Comparison of ENCODE assay signal across 7 cellular contexts in genomic region chr9:136806631-136807201, GRCh38. TPM values are rescaled to one million over a fixed set of nuclear protein-coding genes. Genes with fewer than 3 reads are reported as not detected.
DNase-seq lines count a peak whose midpoint lies in the region; ATAC-seq, FAIRE-seq and TF ChIP-seq lines count a peak whose summit lies in the region.

No MANE protein-coding gene starts in this region.

- POLR2A ChIA-PET in activated naive CD8-positive, alpha-beta T cell treated with anti-CD3 and anti-CD28 coated beads, Interleukin-2, amount 10 ng/mL, durations not matched to agents 7 days and 5 days (lab: Charles Lee) = interaction anchor here (0.5 to 2.4 kb wide), 19 partner anchors 7 to 312 kb away, joined by 3 to 14 read pairs (median 6); partner anchors contain the start of genes AJM1, CCDC183, FBXW5 and MAN1B1

- no peak for ATAC-seq in activated naive CD8-positive, alpha-beta T cell treated with anti-CD3 and anti-CD28 coated beads, Interleukin-2, amount 10 ng/mL, durations not matched to agents 7 days and 5 days (ENCODE audit: low read depth)

- peaks cover 10% of the 10 kb centered on the region for H3K36me3 Mint-ChIP-seq in activated naive CD8-positive, alpha-beta T cell treated with anti-CD3 and anti-CD28 coated beads, Interleukin-2, amount 10 ng/mL, durations not matched to agents 7 days and 5 days

- H3K4me1 ChIP-seq in keratinocyte (ENCODE audit: control insufficient read depth, extremely low read depth, insufficient read depth, low read length) = peaks cover 15% of the 10 kb centered on the region
- H3K4me1 ChIP-seq in subcutaneous abdominal adipose tissue (ENCODE audit: control insufficient read depth in 5 of 5, insufficient read depth in 5 of 5, low read length in 5 of 5) = peaks cover 0 to 37% (median 33%) of the 10 kb centered on the region in 5 donors

- peaks cover 0 to 10% of the 10 kb centered on the region in 2 experiments for H3K36me3 ChIP-seq in keratinocyte (ENCODE audit: control insufficient read depth in 2 of 2, extremely low read depth in 1 of 2, insufficient read depth in 2 of 2, low read length in 2 of 2)
- H3K36me3 ChIP-seq in subcutaneous abdominal adipose tissue (ENCODE audit: control insufficient read depth in 5 of 5, insufficient read depth in 5 of 5, low read length in 5 of 5) = peaks cover 0 to 14% (median 4%) of the 10 kb centered on the region in 5 donors

- no peak for FAIRE-seq in keratinocyte (lab: Jason Lieb, UNC)

- H3K79me2 ChIP-seq in keratinocyte (ENCODE audit: control insufficient read depth, insufficient read depth, low read length) = peaks cover 34% of the 10 kb centered on the region

- peak overlapping the region; percentile 89 for H3K4me3 Mint-ChIP-seq in activated naive CD8-positive, alpha-beta T cell treated with anti-CD3 and anti-CD28 coated beads, Interleukin-2, amount 10 ng/mL, durations not matched to agents 7 days and 5 days

- DNase-seq in HL-60 (ENCODE audit: low read depth in 1 of 2, low spot score in 1 of 2) (no peak), keratinocyte (ENCODE audit: low read depth, low spot score) (no peak), OCI-M1 (lab: John Stamatoyannopoulos, UW) (no peak), G401 (ENCODE audit: low spot score) (no peak)
- no peak for DNase-seq in activated naive CD8-positive, alpha-beta T cell treated with anti-CD3 and anti-CD28 coated beads, Interleukin-2, amount 10 ng/mL, durations not matched to agents 7 days and 5 days
- no peak for DNase-seq in central memory CD4-positive, alpha-beta T cell

- H3K27ac ChIP-seq in HL-60 (replicated peaks) (peak overlapping the region; percentile 87), keratinocyte (ENCODE audit: control insufficient read depth, insufficient read depth, low read length) (no peak overlapping the region), subcutaneous abdominal adipose tissue (ENCODE audit: low read depth, low read length) (peak overlapping the region; percentile 62)

- H3K27ac Mint-ChIP-seq in activated naive CD8-positive, alpha-beta T cell treated with anti-CD3 and anti-CD28 coated beads, Interleukin-2, amount 10 ng/mL, durations not matched to agents 7 days and 5 days = peak overlapping the region; percentile 90

- H4K20me1 ChIP-seq in keratinocyte (ENCODE audit: control insufficient read depth, extremely low read depth, insufficient read depth, low read length) = no peaks in the 10 kb centered on the region

- no peaks in the 10 kb centered on the region for H3K9me3 Mint-ChIP-seq in activated naive CD8-positive, alpha-beta T cell treated with anti-CD3 and anti-CD28 coated beads, Interleukin-2, amount 10 ng/mL, durations not matched to agents 7 days and 5 days

- TF ChIP-seq CTCF in HL-60 (IDR thresholded peaks at IDR 0.05; ENCODE audit: insufficient read depth, low read length) (no peak), keratinocyte (optimal IDR thresholded peaks at IDR 0.05 in 1 of 3, IDR thresholded peaks at IDR 0.05 in 1 of 3, conservative IDR thresholded peaks at IDR 0.05 in 1 of 3; ENCODE audit: extremely low read depth in 1 of 3, insufficient read depth in 2 of 3, low read length in 3 of 3) (no peak)

- H3K4me2 ChIP-seq in keratinocyte (ENCODE audit: control insufficient read depth, extremely low read depth, insufficient read depth, low read depth, low read length) = peak overlapping the region; percentile 84

- peaks cover 3% of the 10 kb centered on the region for H3K27me3 Mint-ChIP-seq in activated naive CD8-positive, alpha-beta T cell treated with anti-CD3 and anti-CD28 coated beads, Interleukin-2, amount 10 ng/mL, durations not matched to agents 7 days and 5 days

- H3K9ac ChIP-seq in keratinocyte (ENCODE audit: control insufficient read depth, extremely low read depth, insufficient read depth, low read length) (peak overlapping the region; percentile 82), subcutaneous abdominal adipose tissue (ENCODE audit: low read length in 5 of 5) (peak overlapping the region in 4 of 5 donors; percentile 73 to 87 (median 78))

- peak overlapping the region; percentile 83 for H3K4me3 ChIP-seq in HL-60 (replicated peaks; ENCODE audit: insufficient read depth, low read length)
- peak overlapping the region; percentile 61 to 75 (median 74) for H3K4me3 ChIP-seq in keratinocyte (ENCODE audit: control insufficient read depth in 2 of 3, extremely low read depth in 1 of 3, insufficient read depth in 2 of 3, low read depth in 1 of 3, low read length in 3 of 3)
- H3K4me3 ChIP-seq in subcutaneous abdominal adipose tissue (ENCODE audit: low read depth in 1 of 5, low read length in 5 of 5) = peak overlapping the region in 4 of 5 donors; percentile 74 to 92 (median 83)

- dilution Hi-C loops in keratinocyte (cut with MboI; ENCODE audit: extremely low pct_ligation_motif_present, low sequenced_read_pairs) = loop anchor here (25.0 kb wide), 1 partner anchor 131 kb away; the partner anchor contains the start of genes C8G and FBXW5

- in situ Hi-C loops in G401 (cut with HindIII; ENCODE audit: low sequenced_read_pairs) = no loop called here

- no peaks in the 10 kb centered on the region for H3K9me1 ChIP-seq in keratinocyte (ENCODE audit: control insufficient read depth, extremely low read depth, insufficient read depth, low read length)

- H3K9me3 ChIP-seq in keratinocyte (ENCODE audit: control insufficient read depth, low read depth, low read length) (no peaks in the 10 kb centered on the region), subcutaneous abdominal adipose tissue (ENCODE audit: control insufficient read depth in 5 of 5, low read length in 5 of 5) (no peaks in the 10 kb centered on the region)

- peaks cover 23% of the 10 kb centered on the region for H3K4me1 Mint-ChIP-seq in activated naive CD8-positive, alpha-beta T cell treated with anti-CD3 and anti-CD28 coated beads, Interleukin-2, amount 10 ng/mL, durations not matched to agents 7 days and 5 days

- peak overlapping the region; percentile 87 for H2AFZ ChIP-seq in keratinocyte (ENCODE audit: control insufficient read depth, low read length)

- no peaks in the 10 kb centered on the region for H3K27me3 ChIP-seq in HL-60 (ENCODE audit: insufficient read depth, poor library complexity, severe bottlenecking)
- H3K27me3 ChIP-seq in keratinocyte (ENCODE audit: control insufficient read depth, extremely low read depth, insufficient read depth, low read length) = no peaks in the 10 kb centered on the region
- H3K27me3 ChIP-seq in subcutaneous abdominal adipose tissue (ENCODE audit: control insufficient read depth in 5 of 5, insufficient read depth in 4 of 5, low read length in 5 of 5) = peaks cover 7 to 8% (median 7%) of the 10 kb centered on the region in 5 donors

RNA-seq across cellular contexts. Expression of gene RABL6, which starts 1.0 kb away (rescaled TPM):
- 10 to 100 TPM; 91.1 to 98.4 TPM for total RNA-seq in activated naive CD8-positive, alpha-beta T cell treated with anti-CD3 and anti-CD28 coated beads, Interleukin-2, amount 10 ng/mL, durations not matched to agents 7 days and 5 days
- 46.3 to 51.1 TPM (median 51.0 TPM) in 3 replicates for polyA plus RNA-seq in keratinocyte
- polyA plus RNA-seq in keratinocyte (2011; ENCODE audit: low read depth) = 29.8 TPM
- 32.9 and 36.4 TPM in 2 replicates for polyA plus RNA-seq in keratinocyte (2011; cell fraction: cytosol; rRNA removed)
- polyA plus RNA-seq in keratinocyte (2011; cell fraction: nucleus; rRNA removed) = 39.7 and 50.3 TPM in 2 replicates
- polyA plus RNA-seq in keratinocyte (2012; ENCODE audit: low replicate concordance) = 42.7 and 75.1 TPM in 2 replicates
- 56.1 to 73.9 TPM (median 56.6 TPM) in 3 replicates for polyA minus RNA-seq in keratinocyte
- polyA minus RNA-seq in keratinocyte (2011; cell fraction: cytosol; rRNA and poly(A)+ RNA removed) = 76.0 TPM
- 30.9 and 37.5 TPM in 2 replicates for polyA minus RNA-seq in keratinocyte (2011; cell fraction: nucleus; rRNA and poly(A)+ RNA removed)
- total RNA-seq in G401 (2014; rRNA removed; shearing (Covaris generic)) = 199 and 222 TPM in 2 replicates

RNA-seq across cellular contexts. Expression of gene CCDC183, which starts 10.6 kb away (rescaled TPM):
- 1 to 10 TPM; 1.7 to 2.2 TPM for total RNA-seq in activated naive CD8-positive, alpha-beta T cell treated with anti-CD3 and anti-CD28 coated beads, Interleukin-2, amount 10 ng/mL, durations not matched to agents 7 days and 5 days
- polyA plus RNA-seq in keratinocyte = 0.03 to 0.08 TPM (median 0.06 TPM) in 3 replicates
- 0.52 TPM for polyA plus RNA-seq in keratinocyte (2011; ENCODE audit: low read depth)
- 0.12 TPM in 1 of 2 replicates, not detected in the other for polyA plus RNA-seq in keratinocyte (2011; cell fraction: cytosol; rRNA removed)
- polyA plus RNA-seq in keratinocyte (2011; cell fraction: nucleus; rRNA removed) = 0.80 and 0.96 TPM in 2 replicates
- 0.17 and 0.38 TPM in 2 replicates for polyA plus RNA-seq in keratinocyte (2012; ENCODE audit: low replicate concordance)
- polyA minus RNA-seq in keratinocyte = 0.10 TPM in 1 of 3 replicates, not detected in the others
- polyA minus RNA-seq in keratinocyte (2011; cell fraction: cytosol; rRNA and poly(A)+ RNA removed) = not detected
- polyA minus RNA-seq in keratinocyte (2011; cell fraction: nucleus; rRNA and poly(A)+ RNA removed) = not detected in 2 replicates
- not detected in 2 replicates for total RNA-seq in G401 (2014; rRNA removed; shearing (Covaris generic))

RNA-seq across cellular contexts. Expression of gene TMEM141, which starts 15.6 kb away (rescaled TPM):
- total RNA-seq in activated naive CD8-positive, alpha-beta T cell treated with anti-CD3 and anti-CD28 coated beads, Interleukin-2, amount 10 ng/mL, durations not matched to agents 7 days and 5 days = 10 to 100 TPM; 37.5 to 43.6 TPM
- polyA plus RNA-seq in keratinocyte = 85.5 to 118 TPM (median 99.9 TPM) in 3 replicates
- 15.9 TPM for polyA plus RNA-seq in keratinocyte (2011; ENCODE audit: low read depth)
- polyA plus RNA-seq in keratinocyte (2011; cell fraction: cytosol; rRNA removed) = 43.4 and 91.6 TPM in 2 replicates
- 27.5 and 27.9 TPM in 2 replicates for polyA plus RNA-seq in keratinocyte (2011; cell fraction: nucleus; rRNA removed)
- polyA plus RNA-seq in keratinocyte (2012; ENCODE audit: low replicate concordance) = 90.9 and 95.4 TPM in 2 replicates
- 22.6 to 63.5 TPM (median 35.3 TPM) in 3 replicates for polyA minus RNA-seq in keratinocyte
- polyA minus RNA-seq in keratinocyte (2011; cell fraction: cytosol; rRNA and poly(A)+ RNA removed) = 51.6 TPM
- polyA minus RNA-seq in keratinocyte (2011; cell fraction: nucleus; rRNA and poly(A)+ RNA removed) = 11.2 and 12.1 TPM in 2 replicates
- 60.8 and 107 TPM in 2 replicates for total RNA-seq in G401 (2014; rRNA removed; shearing (Covaris generic))

RNA-seq across cellular contexts. Expression of gene AJM1, which starts 35.6 kb away (rescaled TPM):
- 1 to 10 TPM; 6.6 to 6.7 TPM for total RNA-seq in activated naive CD8-positive, alpha-beta T cell treated with anti-CD3 and anti-CD28 coated beads, Interleukin-2, amount 10 ng/mL, durations not matched to agents 7 days and 5 days
- polyA plus RNA-seq in keratinocyte = 0.10 to 0.21 TPM (median 0.12 TPM) in 3 replicates
- 0.29 TPM for polyA plus RNA-seq in keratinocyte (2011; ENCODE audit: low read depth)
- 0.01 and 0.08 TPM in 2 replicates for polyA plus RNA-seq in keratinocyte (2011; cell fraction: cytosol; rRNA removed)
- 0.92 and 0.93 TPM in 2 replicates for polyA plus RNA-seq in keratinocyte (2011; cell fraction: nucleus; rRNA removed)
- polyA plus RNA-seq in keratinocyte (2012; ENCODE audit: low replicate concordance) = 0.41 and 0.79 TPM in 2 replicates
- polyA minus RNA-seq in keratinocyte = not detected in 3 replicates
- polyA minus RNA-seq in keratinocyte (2011; cell fraction: cytosol; rRNA and poly(A)+ RNA removed) = not detected
- 0.16 and 0.42 TPM in 2 replicates for polyA minus RNA-seq in keratinocyte (2011; cell fraction: nucleus; rRNA and poly(A)+ RNA removed)
- 0.49 and 1.1 TPM in 2 replicates for total RNA-seq in G401 (2014; rRNA removed; shearing (Covaris generic))

RNA-seq across cellular contexts. Expression of gene LCN15, which starts 42.4 kb away (rescaled TPM):
- total RNA-seq in activated naive CD8-positive, alpha-beta T cell treated with anti-CD3 and anti-CD28 coated beads, Interleukin-2, amount 10 ng/mL, durations not matched to agents 7 days and 5 days = not detected
- not detected in 3 replicates for polyA plus RNA-seq in keratinocyte
- not detected for polyA plus RNA-seq in keratinocyte (2011; ENCODE audit: low read depth)
- polyA plus RNA-seq in keratinocyte (2011; cell fraction: cytosol; rRNA removed) = not detected in 2 replicates
- polyA plus RNA-seq in keratinocyte (2011; cell fraction: nucleus; rRNA removed) = not detected in 2 replicates
- not detected in 2 replicates for polyA plus RNA-seq in keratinocyte (2012; ENCODE audit: low replicate concordance)
- polyA minus RNA-seq in keratinocyte = not detected in 3 replicates
- polyA minus RNA-seq in keratinocyte (2011; cell fraction: cytosol; rRNA and poly(A)+ RNA removed) = not detected
- not detected in 2 replicates for polyA minus RNA-seq in keratinocyte (2011; cell fraction: nucleus; rRNA and poly(A)+ RNA removed)
- total RNA-seq in G401 (2014; rRNA removed; shearing (Covaris generic)) = not detected in 2 replicates
